ENCODE assay signal across 9 cellular contexts in the genomic region with DNA sequence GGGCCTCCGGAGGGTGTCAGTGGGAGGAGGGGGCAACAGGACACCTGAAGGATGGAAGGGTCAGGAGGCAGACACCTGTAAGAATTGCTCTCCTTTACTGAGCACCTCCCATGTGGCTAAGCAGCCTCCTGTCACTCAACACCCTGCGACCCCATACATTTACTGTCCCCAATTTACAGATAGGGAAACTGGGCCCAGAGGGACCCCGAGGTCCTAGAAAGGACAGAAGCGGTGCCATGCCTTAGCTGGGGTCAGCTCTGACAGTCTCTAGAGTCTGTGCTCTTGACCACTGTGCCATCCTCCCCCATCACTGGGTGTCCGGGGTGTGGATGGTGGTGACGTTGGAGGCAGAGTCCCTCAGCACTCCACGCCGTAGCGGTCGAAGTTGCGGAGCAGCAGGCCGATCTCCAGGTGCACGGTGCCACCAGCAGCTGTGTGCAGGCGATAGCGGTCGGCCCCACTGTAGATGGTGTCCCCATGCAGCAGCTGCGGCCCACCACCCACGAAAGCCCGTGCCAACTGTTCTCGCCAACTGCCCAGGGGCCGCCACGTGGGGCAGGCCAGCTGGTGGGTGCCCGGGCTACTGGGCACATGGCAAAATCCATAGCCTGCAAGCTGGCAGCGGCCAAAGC. TPM values are rescaled to one million over a fixed set of nuclear protein-coding genes. Genes with fewer than 3 reads are reported as not detected.
DNase-seq lines count a peak whose midpoint lies in the region; ATAC-seq, FAIRE-seq and TF ChIP-seq lines count a peak whose summit lies in the region.
"Had no signal": no experiment of that assay in that cellular context is flagged by ENCODE, and none has a peak within 500 bp of the region (broad histone marks: within the 10 kb centered on the region; RNA-seq: fewer than 3 reads in every experiment).

No MANE protein-coding gene starts in this region.

- no peak overlapping the region for H3K9ac ChIP-seq in muscle layer of colon (ENCODE audit: low read length)

- ATAC-seq in stimulated activated naive CD8-positive, alpha-beta T cell treated with anti-CD3 and anti-CD28 coated beads, Interleukin-15, Interleukin-2, amounts not matched to agents 100 U/mL and 50 U/mL, for 24 hours, result no peak

- no peaks in the 10 kb centered on the region for H3K36me3 ChIP-seq in breast epithelium
- no peaks in the 10 kb centered on the region for H3K36me3 ChIP-seq in muscle layer of colon (ENCODE audit: insufficient read depth, low read length)

- H3K27ac Mint-ChIP-seq in stimulated activated naive CD8-positive, alpha-beta T cell treated with anti-CD3 and anti-CD28 coated beads, Interleukin-15, Interleukin-2, amounts not matched to agents 100 ng/mL and 50 ng/mL, for 24 hours, result peak overlapping the region; percentile 96

- peak overlapping the region; percentile 89 for H3K4me3 Mint-ChIP-seq in stimulated activated naive CD8-positive, alpha-beta T cell treated with anti-CD3 and anti-CD28 coated beads, Interleukin-15, Interleukin-2, amounts not matched to agents 100 ng/mL and 50 ng/mL, for 24 hours

- DNase-seq in stimulated activated naive CD8-positive, alpha-beta T cell treated with anti-CD3 and anti-CD28 coated beads, Interleukin-15, Interleukin-2, amounts not matched to agents 100 U/mL and 50 U/mL, for 24 hours, result no peak
- DNase-seq in breast epithelium (ENCODE audit: low spot score in 2 of 2), result no peak
- no peak for DNase-seq in GM19239 (ENCODE audit: insufficient read length, low spot score)
- no peak for DNase-seq in AG08395 (ENCODE audit: low spot score)
- DNase-seq in LoVo (ENCODE audit: low spot score), result no peak
- DNase-seq in cerebellar cortex (ENCODE audit: low spot score), result no peak
- DNase-seq: NCI-H1436 treated with DMSO at 0.1 percent for 48 hours had no signal

- no peaks in the 10 kb centered on the region for H3K9me3 Mint-ChIP-seq in stimulated activated naive CD8-positive, alpha-beta T cell treated with anti-CD3 and anti-CD28 coated beads, Interleukin-15, Interleukin-2, amounts not matched to agents 100 ng/mL and 50 ng/mL, for 24 hours

- TF ChIP-seq POLR2A in breast epithelium (IDR thresholded peaks at IDR 0.05), result no peak

- H3K4me1 Mint-ChIP-seq in stimulated activated naive CD8-positive, alpha-beta T cell treated with anti-CD3 and anti-CD28 coated beads, Interleukin-15, Interleukin-2, amounts not matched to agents 100 ng/mL and 50 ng/mL, for 24 hours (ENCODE audit: low read depth), result peaks cover 57% of the 10 kb centered on the region

- H3K4me1 ChIP-seq in breast epithelium (peaks cover 0 to 6% of the 10 kb centered on the region in 2 donors), muscle layer of colon (ENCODE audit: insufficient read depth, low read length) (peaks cover 19% of the 10 kb centered on the region)

- FAIRE-seq in GM19239 (lab: Jason Lieb, UNC), result no peak

- no peak for TF ChIP-seq CTCF in breast epithelium (IDR thresholded peaks at IDR 0.05)

- H3K27me3 Mint-ChIP-seq in stimulated activated naive CD8-positive, alpha-beta T cell treated with anti-CD3 and anti-CD28 coated beads, Interleukin-15, Interleukin-2, amounts not matched to agents 100 ng/mL and 50 ng/mL, for 24 hours, result no peaks in the 10 kb centered on the region

- H3K4me3 ChIP-seq in breast epithelium, result peak overlapping the region; percentile 82 to 97 (median 82)
- H3K4me3 ChIP-seq in muscle layer of colon (ENCODE audit: low read depth in 1 of 2, low read length in 2 of 2), result peak overlapping the region; percentile 67 to 85

- peaks cover 29% of the 10 kb centered on the region for H3K36me3 Mint-ChIP-seq in stimulated activated naive CD8-positive, alpha-beta T cell treated with anti-CD3 and anti-CD28 coated beads, Interleukin-15, Interleukin-2, amounts not matched to agents 100 ng/mL and 50 ng/mL, for 24 hours (ENCODE audit: low read depth)

- H3K27me3 ChIP-seq in breast epithelium (no peaks in the 10 kb centered on the region), muscle layer of colon (ENCODE audit: control insufficient read depth in 1 of 2, insufficient read depth in 2 of 2, low read length in 2 of 2) (no peaks in the 10 kb centered on the region)

- peak overlapping the region; percentile 78 to 92 for H3K27ac ChIP-seq in breast epithelium
- peak overlapping the region; percentile 65 for H3K27ac ChIP-seq in muscle layer of colon (ENCODE audit: low read depth, low read length)

- intact Hi-C loops in breast epithelium (cut with DNase I; ENCODE audit: low total_unique reads), result no loop called here

- no peaks in the 10 kb centered on the region for H3K9me3 ChIP-seq in breast epithelium
- H3K9me3 ChIP-seq in muscle layer of colon (ENCODE audit: low read length), result no peaks in the 10 kb centered on the region

RNA-seq across cellular contexts. Expression of gene TGFB1, which starts 0.7 kb away (rescaled TPM):
- 10 to 100 TPM; 12.0 to 21.4 (median 13.4) TPM for total RNA-seq in breast epithelium

RNA-seq across cellular contexts. Expression of gene B9D2, which starts 9.5 kb away (rescaled TPM):
- 1 to 10 TPM; 4.0 to 7.3 (median 4.3) TPM for total RNA-seq in breast epithelium

RNA-seq across cellular contexts. Expression of gene TMEM91, which starts 21.9 kb away (rescaled TPM):
- total RNA-seq in breast epithelium, result 10 to 100 TPM; 15.7 to 29.2 (median 17.0) TPM

RNA-seq across cellular contexts. Expression of gene EXOSC5, which starts 42.7 kb away (rescaled TPM):
- total RNA-seq in breast epithelium, result 10 to 100 TPM; 18.2 to 20.6 (median 18.7) TPM

RNA-seq across cellular contexts. Expression of gene BCKDHA, which starts 43.2 kb away (rescaled TPM):
- total RNA-seq in breast epithelium, result 10 to 100 TPM; 40.3 to 54.6 (median 53.1) TPM
